8 cellular contexts compared by ENCODE assay signal in genomic region chr14:73887704-73888459, GRCh38. TPM values are rescaled to one million over a fixed set of nuclear protein-coding genes. Genes with fewer than 3 reads are reported as not detected.
DNase-seq lines count a peak whose midpoint lies in the region; ATAC-seq and TF ChIP-seq lines count a peak whose summit lies in the region.

No MANE protein-coding gene starts in this region.

- no peaks in the 10 kb centered on the region for H3K9me3 Mint-ChIP-seq in MCF 10A (ENCODE audit: unreplicated experiment)

- H3K9me3 ChIP-seq in AG04450 (ENCODE audit: control insufficient read depth, insufficient read depth, low read length) (no peaks in the 10 kb centered on the region; the same call in 1 of the 2 replicates), mucosa of stomach (ENCODE audit: control insufficient read depth, low read length) (no peaks in the 10 kb centered on the region)

- intact Hi-C loops in MCF 10A (cut with micrococcal nuclease), result loop anchor here (5.0 kb wide), 2 partner anchors 146 to 166 kb away; no protein-coding TSS in a partner anchor

- peak overlapping the region; percentile 82 for H3K4me3 Mint-ChIP-seq in MCF 10A (ENCODE audit: unreplicated experiment)

- no peak for TF ChIP-seq CTCF in AG04450 (IDR thresholded peaks at IDR 0.05; ENCODE audit: low read depth, low read length)
- no peak for TF ChIP-seq CTCF in MCF 10A (IDR thresholded peaks at IDR 0.05; ENCODE audit: unreplicated experiment)

- H3K9ac ChIP-seq in mucosa of stomach (ENCODE audit: low read length), result peak overlapping the region; percentile 95

- DNase-seq in AG04450 (ENCODE audit: low read depth, low spot score), result no peak
- peak; percentile 10 for DNase-seq in HuH-7.5 (ENCODE audit: low spot score)
- DNase-seq in MCF 10A (ENCODE audit: unreplicated experiment), result peak; percentile 2
- no peak for DNase-seq in occipital lobe (lab: John Stamatoyannopoulos, UW)
- no peak for DNase-seq in SHP77 (lab: John Stamatoyannopoulos, UW)

- CTCF ChIA-PET in AG04450 (lab: Charles Lee), result interaction anchor here (1.0 kb wide), 1 partner anchor 160 kb away, joined by 4 read pairs; no protein-coding TSS in a partner anchor
- CTCF ChIA-PET in MCF 10A (lab: Yijun Ruan, JAX), result interaction anchor here (0.9 to 1.1 kb wide), 2 partner anchors 20 to 141 kb away, joined by 3 read pairs; no protein-coding TSS in a partner anchor

- POLR2A ChIA-PET in AG04450 (lab: Yijun Ruan, JAX), result interaction anchor here (1.0 kb wide), 1 partner anchor 164 kb away, joined by 3 read pairs; no protein-coding TSS in a partner anchor
- POLR2A ChIA-PET in MCF 10A (lab: Yijun Ruan, JAX), result interaction anchor here (0.5 to 6.0 kb wide), 26 partner anchors 8 to 243 kb away, joined by 3 to 95 read pairs (median 4); partner anchors contain the start of genes BBOF1, DNAL1, ENTPD5 and PTGR2

- H3K4me1 ChIP-seq in mucosa of stomach (ENCODE audit: control insufficient read depth, insufficient read depth, low read length), result peaks cover 9% of the 10 kb centered on the region

- H3K36me3 ChIP-seq in mucosa of stomach (ENCODE audit: control insufficient read depth, insufficient read depth, low read length), result no peaks in the 10 kb centered on the region

- H3K4me3 ChIP-seq in AG04450 (ENCODE audit: low read depth, low read length) (peak overlapping the region; percentile 90), mucosa of stomach (ENCODE audit: low read length) (peak overlapping the region; percentile 83)

- ATAC-seq in GM18520 (IDR thresholded peaks at IDR 0.05; ENCODE audit: unreplicated experiment) (no peak), GM21723 (IDR thresholded peaks at IDR 0.05; ENCODE audit: unreplicated experiment) (no peak)

- no peak overlapping the region for H3K27ac ChIP-seq in AG04450 (ENCODE audit: low read depth, low read length)

- H3K4me1 Mint-ChIP-seq in MCF 10A (ENCODE audit: insufficient read depth, unreplicated experiment), result peaks cover 35% of the 10 kb centered on the region

- BruUV-seq in MCF 10A (replicated peaks; lab: Mats Ljungman, UMichigan), result TSS peak; percentile 63

- H3K36me3 Mint-ChIP-seq in MCF 10A (ENCODE audit: insufficient read depth, unreplicated experiment), result peaks cover 44% of the 10 kb centered on the region

- H3K27ac Mint-ChIP-seq in MCF 10A (ENCODE audit: low read depth, unreplicated experiment), result peak overlapping the region; percentile 93

- no peaks in the 10 kb centered on the region for H3K27me3 Mint-ChIP-seq in MCF 10A (ENCODE audit: insufficient read depth, unreplicated experiment)

- no peaks in the 10 kb centered on the region for H3K27me3 ChIP-seq in AG04450 (ENCODE audit: control insufficient read depth, insufficient read depth, low read length)
- H3K27me3 ChIP-seq in mucosa of stomach (ENCODE audit: control insufficient read depth, insufficient read depth, low read length), result no peaks in the 10 kb centered on the region

RNA-seq across cellular contexts. Expression of gene ZNF410, which starts 1.2 kb away (rescaled TPM):
- polyA plus RNA-seq in AG04450 (2011; rRNA removed), result 54.5 and 55.3 TPM in 2 replicates
- polyA minus RNA-seq in AG04450 (2011; rRNA and poly(A)+ RNA removed), result 41.0 and 51.4 TPM in 2 replicates
- 74.0 and 76.0 TPM in 2 replicates for total RNA-seq in MCF 10A (2022)
- 67.7 TPM for total RNA-seq in occipital lobe

RNA-seq across cellular contexts. Expression of gene PTGR2, which starts 36.3 kb away (rescaled TPM):
- 4.5 and 6.9 TPM in 2 replicates for polyA plus RNA-seq in AG04450 (2011; rRNA removed)
- polyA minus RNA-seq in AG04450 (2011; rRNA and poly(A)+ RNA removed), result 1.6 and 1.9 TPM in 2 replicates
- 9.2 and 13.1 TPM in 2 replicates for total RNA-seq in MCF 10A (2022)
- total RNA-seq in occipital lobe, result 8.3 TPM

Comparison
In these comparisons a context has a peak if more than half of its experiments do, and no peak if none do; other contexts are left out.
1. DNase-seq: peak in HuH-7.5 (single experiment) and MCF 10A (single experiment); none in AG04450 (single experiment), occipital lobe (single experiment) and SHP77 (0 of 2).